Comparison of ENCODE assay signal across 20 cellular contexts in genomic region chr16:49767998-49768397, GRCh38.
DNase-seq lines count a peak whose midpoint lies in the region; TF ChIP-seq lines count a peak whose summit lies in the region.
"Had no signal": no experiment of that assay in that cellular context is flagged by ENCODE, and none has a peak within 500 bp of the region (broad histone marks: within the 10 kb centered on the region; RNA-seq: fewer than 3 reads in every experiment).

No MANE protein-coding gene starts in this region.

- H3K4me1 ChIP-seq in BLaER1, result no peaks in the 10 kb centered on the region
- H3K4me1 ChIP-seq: A549, BE2C had no signal

- no peaks in the 10 kb centered on the region for H3K9me3 Mint-ChIP-seq in nephron progenitor cell
- H3K9me3 Mint-ChIP-seq: CD4-positive, alpha-beta memory T cell; H9 had no signal

- H3K4me1 Mint-ChIP-seq in nephron progenitor cell, result peaks cover 76% of the 10 kb centered on the region
- H3K4me1 Mint-ChIP-seq: CD4-positive, alpha-beta memory T cell had no signal

- no peak overlapping the region for H3K4me3 Mint-ChIP-seq in nephron progenitor cell
- H3K4me3 Mint-ChIP-seq: CD4-positive, alpha-beta memory T cell; H9 had no signal

- H3K36me3 Mint-ChIP-seq in nephron progenitor cell (ENCODE audit: low read depth), result peaks cover 27% of the 10 kb centered on the region
- H3K36me3 Mint-ChIP-seq: CD4-positive, alpha-beta memory T cell had no signal

- peak overlapping the region; percentile 50 for H3K27ac Mint-ChIP-seq in nephron progenitor cell
- H3K27ac Mint-ChIP-seq: CD4-positive, alpha-beta memory T cell had no signal

- H4K20me1 ChIP-seq in BLaER1, result 0 out of 2 replicates have a peak, but pooled peaks cover 4% of the 10 kb centered on the region

- TF ChIP-seq CTCF in WERI-Rb-1 (IDR thresholded peaks at IDR 0.05; ENCODE audit: low read depth, low read length) (no peak), nephron progenitor cell (IDR thresholded peaks at IDR 0.05) (no peak)

- H3K9me3 ChIP-seq in BLaER1 (no peaks in the 10 kb centered on the region), WERI-Rb-1 (ENCODE audit: severe bottlenecking) (no peaks in the 10 kb centered on the region)
- H3K9me3 ChIP-seq: A549, BE2C had no signal

- H3K36me3 ChIP-seq in BLaER1 (peaks cover 5% of the 10 kb centered on the region; the same call in 1 of the 2 replicates), WERI-Rb-1 (no peaks in the 10 kb centered on the region)
- H3K36me3 ChIP-seq: BE2C had no signal

- H3K4me3 ChIP-seq in BLaER1 (no peak overlapping the region), WERI-Rb-1 (ENCODE audit: low read depth, low read length) (no peak overlapping the region)
- H3K4me3 ChIP-seq: A549 had no signal

- no peak overlapping the region for H3K27ac ChIP-seq in BLaER1
- H3K27ac ChIP-seq in WERI-Rb-1, result no peak overlapping the region
- H3K27ac ChIP-seq: A549 had no signal

- H3K27me3 Mint-ChIP-seq in nephron progenitor cell (ENCODE audit: low read depth, poor library complexity), result no peaks in the 10 kb centered on the region

- DNase-seq in WERI-Rb-1 (peak; percentile 37), nephron progenitor cell (no peak), middle frontal gyrus (ENCODE audit: extremely low spot score, low spot score) (no peak), globus pallidus (ENCODE audit: low spot score) (no peak)
- no peak for DNase-seq in stimulated activated naive CD4-positive, alpha-beta T cell (lab: John Stamatoyannopoulos, UW)
- DNase-seq: 8988T; ACHN; AML-193; BE2C; C1 segment of cervical spinal cord; Calu3; CD4-positive, alpha-beta memory T cell; COR-L47; DMS53; DMS79 treated with DMSO at 0.1 percent for 48 hours; GF-D8; GOT3; H9 had no signal

- no peak overlapping the region for H3K4me2 ChIP-seq in BLaER1
- H3K4me2 ChIP-seq: A549 had no signal

- H3K9ac ChIP-seq in BLaER1, result 0 out of 2 replicates have a peak overlapping the region, but pooled peaks have one; percentile 19

- no peaks in the 10 kb centered on the region for H3K27me3 ChIP-seq in BLaER1
- no peaks in the 10 kb centered on the region for H3K27me3 ChIP-seq in WERI-Rb-1 (ENCODE audit: insufficient read depth, low read depth, severe bottlenecking)
- H3K27me3 ChIP-seq: BE2C had no signal
